35 cellular contexts compared by ENCODE assay signal in the genomic region with DNA sequence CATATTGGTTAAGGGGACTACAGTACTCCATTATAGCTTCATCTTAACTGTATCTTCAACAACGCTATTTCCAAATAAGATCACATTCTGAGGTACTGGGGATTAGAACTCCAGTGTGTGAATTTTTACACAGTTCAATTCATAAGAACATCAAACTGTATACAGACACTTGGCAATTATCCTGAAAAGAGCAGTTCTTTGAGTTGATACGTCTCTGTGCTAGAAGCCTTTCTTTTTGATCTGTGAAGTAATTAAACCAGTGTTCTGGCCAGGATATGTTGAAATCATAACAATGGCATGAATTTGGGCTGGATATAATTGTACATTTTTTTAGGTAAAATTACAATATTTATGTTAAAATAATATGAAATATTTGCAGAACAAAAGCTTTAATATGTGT.
"Had no signal": no experiment of that assay in that cellular context is flagged by ENCODE, and none has a peak within 500 bp of the region (broad histone marks: within the 10 kb centered on the region; RNA-seq: fewer than 3 reads in every experiment).

No MANE protein-coding gene starts in this region.

- DNase-seq: activated B cell treated with CpG ODN at 0.5 μM for 24 hours; activated CD4-positive, alpha-beta T cell treated with anti-CD3 and anti-CD28 coated beads for 48 hours; activated CD4-positive, alpha-beta T cell treated with anti-CD3 and anti-CD28 coated beads, Interleukin-2, amount 50 U/mL, for 1 hour; activated CD4-positive, alpha-beta T cell treated with anti-CD3 and anti-CD28 coated beads, Interleukin-2, amount 50 U/mL, for 48 hours; activated CD8-positive, alpha-beta memory T cell treated with anti-CD3 and anti-CD28 coated beads, Interleukin-2, amount 10 ng/mL, durations not matched to agents 7 days and 5 days; activated CD8-positive, alpha-beta memory T cell treated with anti-CD3 and anti-CD28 coated beads, Interleukin-2, amount 50 U/mL, for 4 hours; activated CD8-positive, alpha-beta T cell treated with anti-CD3 and anti-CD28 coated beads, Interleukin-2, amount 10 ng/mL, durations not matched to agents 7 days and 5 days; activated effector memory CD4-positive, alpha-beta T cell treated with anti-CD3 and anti-CD28 coated beads, Interleukin-2, amount 50 U/mL, for 16 hours; activated naive CD4-positive, alpha-beta T cell treated with anti-CD3 and anti-CD28 coated beads for 36 hours; activated naive CD8-positive, alpha-beta T cell treated with anti-CD3 and anti-CD28 coated beads for 36 hours; activated naive CD8-positive, alpha-beta T cell treated with anti-CD3 and anti-CD28 coated beads, Interleukin-2, amount 50 U/mL, for 24 hours; activated T-cell treated with anti-CD3 and anti-CD28 coated beads, Interleukin-2, amount 50 U/mL, for 1 hour; activated T-cell treated with anti-CD3 and anti-CD28 coated beads, Interleukin-2, amount 50 U/mL, for 48 hours; dorsolateral prefrontal cortex; effector memory CD4-positive, alpha-beta T cell; endodermal cell; glutamatergic neuron; heart right ventricle; T-helper 1 cell; T-helper 17 cell; T1000; WERI-Rb-1 had no signal

- H3K9me3 ChIP-seq: ascending aorta, breast epithelium had no signal

- H3K27ac Mint-ChIP-seq: activated B cell treated with CpG ODN at 0.5 μM for 24 hours; activated CD8-positive, alpha-beta memory T cell treated with anti-CD3 and anti-CD28 coated beads, Interleukin-2, amount 10 ng/mL, durations not matched to agents 7 days and 5 days; activated CD8-positive, alpha-beta T cell treated with anti-CD3 and anti-CD28 coated beads, Interleukin-2, amount 10 ng/mL, durations not matched to agents 7 days and 5 days; activated naive CD4-positive, alpha-beta T cell treated with anti-CD3 and anti-CD28 coated beads for 36 hours; activated naive CD4-positive, alpha-beta T cell treated with anti-CD3 and anti-CD28 coated beads, Interleukin-2, amount 50 U/mL, for 24 hours; activated naive CD8-positive, alpha-beta T cell treated with anti-CD3 and anti-CD28 coated beads for 36 hours; activated naive CD8-positive, alpha-beta T cell treated with anti-CD3 and anti-CD28 coated beads, Interleukin-2, amount 50 U/mL, for 24 hours; activated T-helper 1 cell treated with anti-CD3 and anti-CD28 coated beads, Interleukin-12 subunit alpha, Interleukin-12 subunit beta, Interleukin-2, Interleukin-4 antibody, amounts not matched to agents 30 ng/mL and 10 ng/mL and 1 ng/mL, durations not matched to agents 14 hours and 24 hours and 36 hours; activated T-helper 2 cell treated with anti-CD3 and anti-CD28 coated beads, Interferon-gamma antibody, Interleukin-2, Interleukin-4, amounts not matched to agents 10 μg/mL and 5 μg/mL and 100 μg/mL, durations not matched to agents 14 hours and 24 hours and 36 hours; brain; dendritic cell treated with granulocyte-macrophage colony-stimulating factor and Interleukin-4, amounts not matched to agents 40 ng/mL and 50 ng/mL, for 4 days; endodermal cell; T-helper 17 cell; T-helper 2 cell treated with Interferon-gamma antibody and Interleukin-4, amounts not matched to agents 5 μg/mL and 100 μg/mL, for 36 hours had no signal

- H3K4me3 Mint-ChIP-seq: activated B cell treated with CpG ODN at 0.5 μM for 24 hours; activated CD8-positive, alpha-beta memory T cell treated with anti-CD3 and anti-CD28 coated beads, Interleukin-2, amount 10 ng/mL, durations not matched to agents 7 days and 5 days; activated CD8-positive, alpha-beta T cell treated with anti-CD3 and anti-CD28 coated beads, Interleukin-2, amount 10 ng/mL, durations not matched to agents 7 days and 5 days; activated naive CD4-positive, alpha-beta T cell treated with anti-CD3 and anti-CD28 coated beads for 36 hours; activated naive CD4-positive, alpha-beta T cell treated with anti-CD3 and anti-CD28 coated beads, Interleukin-2, amount 50 U/mL, for 24 hours; activated naive CD8-positive, alpha-beta T cell treated with anti-CD3 and anti-CD28 coated beads for 36 hours; activated naive CD8-positive, alpha-beta T cell treated with anti-CD3 and anti-CD28 coated beads, Interleukin-2, amount 50 U/mL, for 24 hours; activated T-helper 1 cell treated with anti-CD3 and anti-CD28 coated beads, Interleukin-12 subunit alpha, Interleukin-12 subunit beta, Interleukin-2, Interleukin-4 antibody, amounts not matched to agents 30 ng/mL and 10 ng/mL and 1 ng/mL, durations not matched to agents 14 hours and 24 hours and 36 hours; brain; central memory CD8-positive, alpha-beta T cell; dendritic cell treated with granulocyte-macrophage colony-stimulating factor and Interleukin-4, amounts not matched to agents 40 ng/mL and 50 ng/mL, for 4 days; endodermal cell; T-helper 17 cell; T-helper 2 cell treated with Interferon-gamma antibody and Interleukin-4, amounts not matched to agents 5 μg/mL and 100 μg/mL, for 36 hours had no signal

- H3K27me3 Mint-ChIP-seq: activated naive CD8-positive, alpha-beta T cell treated with anti-CD3 and anti-CD28 coated beads for 36 hours; activated naive CD8-positive, alpha-beta T cell treated with anti-CD3 and anti-CD28 coated beads, Interleukin-2, amount 50 U/mL, for 24 hours; brain; dendritic cell treated with granulocyte-macrophage colony-stimulating factor and Interleukin-4, amounts not matched to agents 40 ng/mL and 50 ng/mL, for 4 days; T-helper 17 cell had no signal

- H3K4me3 ChIP-seq: ascending aorta, breast epithelium, cardiac muscle cell, coronary artery, dorsolateral prefrontal cortex, heart right ventricle had no signal

- ATAC-seq: activated CD4-positive, CD25-positive, alpha-beta regulatory T cell treated with anti-CD3 and anti-CD28 coated beads, Interleukin-2, amount 50 U/mL, for 24 hours; activated CD8-positive, alpha-beta memory T cell treated with anti-CD3 and anti-CD28 coated beads, Interleukin-2, amount 10 ng/mL, durations not matched to agents 7 days and 5 days; activated CD8-positive, alpha-beta T cell treated with anti-CD3 and anti-CD28 coated beads, Interleukin-2, amount 10 ng/mL, durations not matched to agents 7 days and 5 days; activated naive CD8-positive, alpha-beta T cell treated with anti-CD3 and anti-CD28 coated beads, Interleukin-2, amount 50 U/mL, for 24 hours; esophagus mucosa; heart right ventricle; T-helper 17 cell had no signal

- H3K36me3 Mint-ChIP-seq: activated CD8-positive, alpha-beta memory T cell treated with anti-CD3 and anti-CD28 coated beads, Interleukin-2, amount 10 ng/mL, durations not matched to agents 7 days and 5 days; activated naive CD4-positive, alpha-beta T cell treated with anti-CD3 and anti-CD28 coated beads, Interleukin-2, amount 50 U/mL, for 24 hours; activated naive CD8-positive, alpha-beta T cell treated with anti-CD3 and anti-CD28 coated beads for 36 hours; brain had no signal

- H3K4me1 ChIP-seq: ascending aorta, breast epithelium, heart right ventricle had no signal

- H3K4me1 Mint-ChIP-seq: activated B cell treated with CpG ODN at 0.5 μM for 24 hours; activated naive CD4-positive, alpha-beta T cell treated with anti-CD3 and anti-CD28 coated beads, Interleukin-2, amount 50 U/mL, for 24 hours; activated naive CD8-positive, alpha-beta T cell treated with anti-CD3 and anti-CD28 coated beads, Interleukin-2, amount 50 U/mL, for 24 hours; brain; central memory CD8-positive, alpha-beta T cell; endodermal cell; T-helper 17 cell had no signal

- H3K27ac ChIP-seq: ascending aorta, breast epithelium, cardiac muscle cell, coronary artery, dorsolateral prefrontal cortex, heart right ventricle, WERI-Rb-1 had no signal

- H3K36me3 ChIP-seq: ascending aorta, breast epithelium, cardiac muscle cell, heart right ventricle, WERI-Rb-1 had no signal

- H3K27me3 ChIP-seq: ascending aorta, breast epithelium, cardiac muscle cell, dorsolateral prefrontal cortex, heart right ventricle had no signal
